Comparison of ENCODE assay signal across 1 cellular context in genomic region chr7:127587663-127588018, GRCh38.
TF ChIP-seq lines count a peak whose summit lies in the region.

No MANE protein-coding gene starts in this region.

TF ChIP-seq in K562, 482 proteins besides CTCF, POLR2A, EP300 and RAD21 (continues in another document):
- TF ChIP-seq ZBTB2 (IDR thresholded peaks at IDR 0.05) (no peak; the same call in 1 of the 2 replicates), BDP1 (IDR thresholded peaks at IDR 0.05; ENCODE audit: insufficient read depth, insufficient read length) (no peak), NCOA2 (IDR thresholded peaks at IDR 0.05; ENCODE audit: partially characterized antibody in 2 of 2) (no peak), HDAC2 (IDR thresholded peaks at IDR 0.05) (no peak), SRSF3 (IDR thresholded peaks at IDR 0.05; ENCODE audit: insufficient read depth, low read length) (0 out of 2 replicates have a peak, but pooled peaks have one; percentile 46), ELF2 (CRISPR knock-in tag; IDR thresholded peaks at IDR 0.05) (0 out of 2 replicates have a peak, but pooled peaks have one; percentile 12), RBM22 (IDR thresholded peaks at IDR 0.05; ENCODE audit: low read depth, low read length, poor library complexity, severe bottlenecking) (no peak), POLR2H (tag; IDR thresholded peaks at IDR 0.05; ENCODE audit: low read depth) (no peak), ZKSCAN1 (IDR thresholded peaks at IDR 0.05; ENCODE audit: low read depth, low read length) (peak; percentile 100), ILK (tag; IDR thresholded peaks at IDR 0.05; ENCODE audit: borderline replicate concordance, low read depth) (no peak), POLR3A (IDR thresholded peaks at IDR 0.05; ENCODE audit: borderline replicate concordance, extremely low read depth, insufficient read depth, insufficient read length) (no peak), ZBTB7A (IDR thresholded peaks at IDR 0.05; ENCODE audit: borderline replicate concordance, control insufficient read depth, low read depth, low read length) (no peak), ETV5 (CRISPR knock-in tag; IDR thresholded peaks at IDR 0.05; ENCODE audit: low read depth) (no peak), NELFE (IDR thresholded peaks at IDR 0.05; ENCODE audit: insufficient read depth, insufficient read length) (no peak), PTTG1 (tag; IDR thresholded peaks at IDR 0.05; ENCODE audit: low read depth) (no peak), EHMT2 (IDR thresholded peaks at IDR 0.05) (no peak), ZBTB1 (CRISPR knock-in tag; IDR thresholded peaks at IDR 0.05; ENCODE audit: borderline replicate concordance, low read depth) (no peak), FOXK1 (CRISPR knock-in tag; IDR thresholded peaks at IDR 0.05; ENCODE audit: borderline replicate concordance) (no peak), ZBTB11 (CRISPR knock-in tag; IDR thresholded peaks at IDR 0.05) (no peak), HNRNPL (IDR thresholded peaks at IDR 0.05; ENCODE audit: low read depth, low read length) (no peak), FOXA3 (CRISPR knock-in tag; conservative IDR thresholded peaks at IDR 0.05 in 1 of 2, IDR thresholded peaks at IDR 0.05 in 1 of 2) (no peak), ZNF696 (CRISPR knock-in tag; conservative IDR thresholded peaks at IDR 0.05) (no peak), NUFIP1 (IDR thresholded peaks at IDR 0.05; ENCODE audit: partially characterized antibody) (no peak), ZMIZ1 (IDR thresholded peaks at IDR 0.05; ENCODE audit: low read depth in 2 of 2, low read length in 2 of 2) (no peak), TRIM25 (IDR thresholded peaks at IDR 0.05; ENCODE audit: borderline replicate concordance) (no peak; the same call in 1 of the 2 replicates), CBX2 (IDR thresholded peaks at IDR 0.05; ENCODE audit: insufficient read depth, low read length, poor library complexity, severe bottlenecking) (no peak), NEUROD1 (IDR thresholded peaks at IDR 0.05; ENCODE audit: borderline replicate concordance, low read depth, low read length, partially characterized antibody) (no peak), MLX (CRISPR knock-in tag; conservative IDR thresholded peaks at IDR 0.05) (no peak), TCF7 (IDR thresholded peaks at IDR 0.05; ENCODE audit: borderline replicate concordance) (no peak), JUND (IDR thresholded peaks at IDR 0.05; ENCODE audit: borderline replicate concordance, low read depth, low read length) (no peak), JUND (tag; IDR thresholded peaks at IDR 0.05; ENCODE audit: borderline replicate concordance, low read depth, low read length) (no peak), KDM2B (CRISPR knock-in tag; IDR thresholded peaks at IDR 0.05) (no peak), ZNF282 (CRISPR knock-in tag; IDR thresholded peaks at IDR 0.05) (no peak), TAF7 (tag; IDR thresholded peaks at IDR 0.05) (no peak), TEAD1 (CRISPR knock-in tag; IDR thresholded peaks at IDR 0.05) (0 out of 4 replicates have a peak, but pooled peaks of 1 of the 2 experiments have one; percentile 37), E2F4 (CRISPR knock-in tag; IDR thresholded peaks at IDR 0.05; ENCODE audit: low read depth) (0 out of 2 replicates have a peak, but pooled peaks have one; percentile 34), HOMEZ (CRISPR knock-in tag; IDR thresholded peaks at IDR 0.05) (no peak), LEF1 (IDR thresholded peaks at IDR 0.05) (no peak), CREB3 (tag; conservative IDR thresholded peaks at IDR 0.05; ENCODE audit: low read depth) (0 out of 2 replicates have a peak, but pooled peaks have one; percentile 45), EZH2 (IDR thresholded peaks at IDR 0.05; ENCODE audit: borderline replicate concordance, low read depth, low read length) (no peak), NCOA4 (IDR thresholded peaks at IDR 0.05; ENCODE audit: partially characterized antibody) (no peak), PATZ1 (CRISPR knock-in tag; IDR thresholded peaks at IDR 0.05; ENCODE audit: borderline replicate concordance) (no peak), L3MBTL2 (IDR thresholded peaks at IDR 0.05) (no peak), ZNF263 (CRISPR knock-in tag; IDR thresholded peaks at IDR 0.05; ENCODE audit: borderline replicate concordance) (no peak), NR0B1 (IDR thresholded peaks at IDR 0.05; ENCODE audit: partially characterized antibody) (no peak), ARHGAP35 (IDR thresholded peaks at IDR 0.05; ENCODE audit: partially characterized antibody) (no peak), HLTF (IDR thresholded peaks at IDR 0.05) (0 out of 2 replicates have a peak, but pooled peaks have one; percentile 64)
